In genomic region chr4:94516999-94517398, GRCh38 we compare ENCODE assay signal across 1 cellular context.
TF ChIP-seq lines count a peak whose summit lies in the region.

No MANE protein-coding gene starts in this region.

TF ChIP-seq in HEK293, 187 proteins besides CTCF, POLR2A, EP300 and RAD21 (continued from another document):
- TF ChIP-seq ZNF639 (tag by site-specific recombination; IDR thresholded peaks at IDR 0.05) (0 out of 2 replicates have a peak, but pooled peaks have one; percentile 30), PRDM4 (tag by site-specific recombination; IDR thresholded peaks at IDR 0.05) (peak; percentile 84), MYNN (tag by site-specific recombination; IDR thresholded peaks at IDR 0.05; ENCODE audit: borderline replicate concordance) (no peak), PATZ1 (tag by site-specific recombination; IDR thresholded peaks at IDR 0.05) (0 out of 2 replicates have a peak, but pooled peaks have one; percentile 15), ZNF341 (tag by site-specific recombination; IDR thresholded peaks at IDR 0.05; ENCODE audit: low read depth) (no peak), ZNF560 (tag by site-specific recombination; IDR thresholded peaks at IDR 0.05; ENCODE audit: borderline replicate concordance) (no peak), ZNF449 (tag by site-specific recombination; IDR thresholded peaks at IDR 0.05) (no peak), ZFP69B (tag by site-specific recombination; IDR thresholded peaks at IDR 0.05) (no peak), ZNF155 (tag by site-specific recombination; IDR thresholded peaks at IDR 0.05) (no peak), FEZF1 (tag by site-specific recombination; IDR thresholded peaks at IDR 0.05) (peak; percentile 87)
- TF ChIP-seq, protein P1, sequence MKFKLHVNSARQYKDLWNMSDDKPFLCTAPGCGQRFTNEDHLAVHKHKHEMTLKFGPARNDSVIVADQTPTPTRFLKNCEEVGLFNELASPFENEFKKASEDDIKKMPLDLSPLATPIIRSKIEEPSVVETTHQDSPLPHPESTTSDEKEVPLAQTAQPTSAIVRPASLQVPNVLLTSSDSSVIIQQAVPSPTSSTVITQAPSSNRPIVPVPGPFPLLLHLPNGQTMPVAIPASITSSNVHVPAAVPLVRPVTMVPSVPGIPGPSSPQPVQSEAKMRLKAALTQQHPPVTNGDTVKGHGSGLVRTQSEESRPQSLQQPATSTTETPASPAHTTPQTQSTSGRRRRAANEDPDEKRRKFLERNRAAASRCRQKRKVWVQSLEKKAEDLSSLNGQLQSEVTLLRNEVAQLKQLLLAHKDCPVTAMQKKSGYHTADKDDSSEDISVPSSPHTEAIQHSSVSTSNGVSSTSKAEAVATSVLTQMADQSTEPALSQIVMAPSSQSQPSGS (tag by site-specific recombination; IDR thresholded peaks at IDR 0.05; ENCODE audit: low read depth): no peak
